ENCODE assay signal across 1 cellular context in the genomic region with DNA sequence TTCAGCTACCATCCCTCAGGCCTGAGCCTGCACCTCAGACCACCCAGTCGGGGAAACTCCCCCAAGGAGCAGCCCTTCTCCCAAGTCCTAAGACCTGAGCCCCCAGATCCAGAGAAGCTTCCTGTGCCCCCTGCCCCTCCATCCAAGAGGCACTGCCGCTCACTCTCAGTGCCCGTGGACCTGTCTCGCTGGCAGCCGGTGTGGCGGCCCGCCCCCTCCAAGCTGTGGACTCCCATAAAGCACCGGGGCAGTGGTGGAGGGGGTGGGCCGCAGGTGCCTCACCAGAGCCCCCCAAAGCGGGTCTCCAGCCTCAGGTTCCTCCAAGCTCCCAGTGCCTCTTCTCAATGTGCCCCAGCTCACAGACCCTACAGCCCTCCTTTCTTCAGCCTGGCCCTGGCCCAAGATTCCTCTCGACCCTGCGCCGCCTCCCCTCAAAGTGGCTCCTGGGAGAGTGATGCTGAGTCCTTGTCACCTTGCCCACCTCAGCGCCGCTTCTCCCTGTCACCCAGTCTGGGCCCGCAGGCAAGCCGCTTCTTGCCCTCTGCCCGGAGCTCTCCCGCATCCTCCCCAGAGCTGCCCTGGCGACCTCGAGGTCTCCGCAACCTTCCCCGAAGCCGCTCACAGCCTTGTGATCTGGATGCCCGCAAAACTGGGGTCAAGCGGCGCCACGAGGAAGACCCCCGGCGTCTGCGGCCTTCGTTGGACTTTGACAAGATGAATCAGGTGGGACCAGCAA.
TF ChIP-seq lines count a peak whose summit lies in the region.

No MANE protein-coding gene starts in this region.

TF ChIP-seq in K562, 482 proteins besides CTCF, POLR2A, EP300 and RAD21:
- TF ChIP-seq ZNF644 (tag; IDR thresholded peaks at IDR 0.05; ENCODE audit: low read depth) (no peak), RBM22 (IDR thresholded peaks at IDR 0.05; ENCODE audit: low read depth, low read length, poor library complexity, severe bottlenecking) (peak; percentile 56), POLR2G (IDR thresholded peaks at IDR 0.05; ENCODE audit: low read depth, low read length) (peak; percentile 57), RBFOX2 (IDR thresholded peaks at IDR 0.05; ENCODE audit: low read depth, low read length) (peak; percentile 61)
- TF ChIP-seq, protein P1, sequence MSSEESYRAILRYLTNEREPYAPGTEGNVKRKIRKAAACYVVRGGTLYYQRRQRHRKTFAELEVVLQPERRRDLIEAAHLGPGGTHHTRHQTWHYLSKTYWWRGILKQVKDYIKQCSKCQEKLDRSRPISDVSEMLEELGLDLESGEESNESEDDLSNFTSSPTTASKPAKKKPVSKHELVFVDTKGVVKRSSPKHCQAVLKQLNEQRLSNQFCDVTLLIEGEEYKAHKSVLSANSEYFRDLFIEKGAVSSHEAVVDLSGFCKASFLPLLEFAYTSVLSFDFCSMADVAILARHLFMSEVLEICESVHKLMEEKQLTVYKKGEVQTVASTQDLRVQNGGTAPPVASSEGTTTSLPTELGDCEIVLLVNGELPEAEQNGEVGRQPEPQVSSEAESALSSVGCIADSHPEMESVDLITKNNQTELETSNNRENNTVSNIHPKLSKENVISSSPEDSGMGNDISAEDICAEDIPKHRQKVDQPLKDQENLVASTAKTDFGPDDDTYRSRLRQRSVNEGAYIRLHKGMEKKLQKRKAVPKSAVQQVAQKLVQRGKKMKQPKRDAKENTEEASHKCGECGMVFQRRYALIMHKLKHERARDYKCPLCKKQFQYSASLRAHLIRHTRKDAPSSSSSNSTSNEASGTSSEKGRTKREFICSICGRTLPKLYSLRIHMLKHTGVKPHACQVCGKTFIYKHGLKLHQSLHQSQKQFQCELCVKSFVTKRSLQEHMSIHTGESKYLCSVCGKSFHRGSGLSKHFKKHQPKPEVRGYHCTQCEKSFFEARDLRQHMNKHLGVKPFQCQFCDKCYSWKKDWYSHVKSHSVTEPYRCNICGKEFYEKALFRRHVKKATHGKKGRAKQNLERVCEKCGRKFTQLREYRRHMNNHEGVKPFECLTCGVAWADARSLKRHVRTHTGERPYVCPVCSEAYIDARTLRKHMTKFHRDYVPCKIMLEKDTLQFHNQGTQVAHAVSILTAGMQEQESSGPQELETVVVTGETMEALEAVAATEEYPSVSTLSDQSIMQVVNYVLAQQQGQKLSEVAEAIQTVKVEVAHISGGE (CRISPR knock-in tag; IDR thresholded peaks at IDR 0.05), result no peak
